ENCODE assay signal across 22 cellular contexts in the genomic region with DNA sequence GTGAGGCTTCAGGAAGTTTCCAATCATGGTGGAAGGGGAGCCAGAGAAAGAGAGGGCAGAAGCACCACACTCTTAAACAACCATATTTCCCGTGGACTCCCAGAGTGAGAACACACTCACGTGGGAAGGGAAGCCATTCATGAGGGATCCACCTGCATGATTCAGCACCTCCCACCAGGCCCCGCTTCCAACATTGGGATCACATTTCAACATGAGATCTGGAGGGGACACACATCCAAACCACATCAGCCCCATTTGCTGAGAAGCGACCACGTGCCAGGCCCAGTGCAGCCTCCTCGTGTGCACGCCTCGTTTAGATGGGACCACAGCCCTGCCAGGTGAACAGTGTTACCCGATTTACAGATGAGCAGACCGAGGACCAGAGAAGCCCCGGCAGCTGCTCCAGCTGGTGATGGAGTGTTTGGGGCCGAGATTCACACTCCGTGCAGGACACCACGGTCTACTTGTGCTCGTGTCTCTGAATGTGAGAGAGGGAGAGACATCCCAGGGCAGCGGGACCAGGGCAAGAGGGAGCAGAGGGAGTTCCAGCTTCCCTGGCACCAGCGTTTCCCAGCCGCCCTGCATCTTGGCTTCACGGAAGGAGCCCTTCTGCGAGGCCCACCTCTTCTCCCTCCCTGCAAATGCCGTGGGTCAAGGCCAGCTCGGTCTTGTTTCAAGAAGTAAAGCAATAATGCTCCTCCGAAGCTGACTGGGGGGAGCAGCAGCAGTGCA.
A peak's percentile ranks its signal among the peaks of the same experiment; 100 is the strongest.
DNase-seq lines count a peak whose midpoint lies in the region; ATAC-seq and TF ChIP-seq lines count a peak whose summit lies in the region.
"Had no signal": no experiment of that assay in that cellular context is flagged by ENCODE, and none has a peak within 500 bp of the region (broad histone marks: within the 10 kb centered on the region; RNA-seq: fewer than 3 reads in every experiment).

No MANE protein-coding gene starts in this region.

- no peaks in the 10 kb centered on the region for H3K9me3 Mint-ChIP-seq in activated T-cell treated with anti-CD3 and anti-CD28 coated beads, Interleukin-2, amount 50 U/mL, for 4 hours
- no peaks in the 10 kb centered on the region for H3K9me3 Mint-ChIP-seq in endodermal cell
- H3K9me3 Mint-ChIP-seq: CD8-positive, alpha-beta memory T cell had no signal

- H3K4me3 ChIP-seq in H7 (ENCODE audit: insufficient read depth, low read depth, low read length): no peak overlapping the region
- no peak overlapping the region for H3K4me3 ChIP-seq in endodermal cell (ENCODE audit: low read length)
- H3K4me3 ChIP-seq: SJSA1 had no signal

- no peaks in the 10 kb centered on the region for H3K4me1 Mint-ChIP-seq in activated T-cell treated with anti-CD3 and anti-CD28 coated beads, Interleukin-2, amount 50 U/mL, for 4 hours (ENCODE audit: low read depth)
- H3K4me1 Mint-ChIP-seq in endodermal cell: peaks cover 1% of the 10 kb centered on the region
- H3K4me1 Mint-ChIP-seq: CD8-positive, alpha-beta memory T cell had no signal

- intact Hi-C loops in sciatic nerve (cut with DNase I): no loop called here

- no peaks in the 10 kb centered on the region for H3K9me3 ChIP-seq in endodermal cell (ENCODE audit: control insufficient read depth, low read length)
- H3K9me3 ChIP-seq: SJSA1 had no signal

- WGBS in endodermal cell (ENCODE audit: insufficient coverage in 1 of 2, insufficient read length in 1 of 2), 2 experiments: 92 to 93% methylated on average over 18 to 23 of the region's 23 CpGs

- ATAC-seq in activated T-cell treated with anti-CD3 and anti-CD28 coated beads, Interleukin-2, amount 50 U/mL, for 4 hours: no peak
- no peak for ATAC-seq in sciatic nerve
- ATAC-seq in HG03565 (IDR thresholded peaks at IDR 0.05; ENCODE audit: unreplicated experiment): no peak
- ATAC-seq: HepG2 had no signal

- no peak for TF ChIP-seq CTCF in endodermal cell (conservative IDR thresholded peaks at IDR 0.05)

- no peaks in the 10 kb centered on the region for H3K27me3 ChIP-seq in H7 (ENCODE audit: control insufficient read depth, insufficient read depth, low read length)
- no peaks in the 10 kb centered on the region for H3K27me3 ChIP-seq in endodermal cell (ENCODE audit: control insufficient read depth, insufficient read depth, low read length, poor library complexity, severe bottlenecking)
- H3K27me3 ChIP-seq: SJSA1 had no signal

- no peaks in the 10 kb centered on the region for H3K4me1 ChIP-seq in endodermal cell (ENCODE audit: control insufficient read depth, insufficient read depth, low read length)
- H3K4me1 ChIP-seq: SJSA1 had no signal

- H3K9ac ChIP-seq in endodermal cell (ENCODE audit: extremely low read depth, low read length, poor library complexity, severe bottlenecking): no peak overlapping the region

- no peaks in the 10 kb centered on the region for H3K36me3 ChIP-seq in H7 (replicated peaks; ENCODE audit: control insufficient read depth, insufficient read depth, low read length)
- H3K36me3 ChIP-seq in endodermal cell (ENCODE audit: control insufficient read depth, insufficient read depth, low read length): no peaks in the 10 kb centered on the region
- H3K36me3 ChIP-seq: SJSA1 had no signal

- peaks cover 4% of the 10 kb centered on the region for H3K27me3 Mint-ChIP-seq in activated T-cell treated with anti-CD3 and anti-CD28 coated beads, Interleukin-2, amount 50 U/mL, for 4 hours (ENCODE audit: low read depth)
- peaks cover 4% of the 10 kb centered on the region for H3K27me3 Mint-ChIP-seq in endodermal cell (ENCODE audit: insufficient read depth)

- H3K27ac Mint-ChIP-seq in endodermal cell: no peak overlapping the region

- peak; percentile 2 for DNase-seq in activated T-cell treated with anti-CD3 and anti-CD28 coated beads, Interleukin-2, amount 50 U/mL, for 1 hour
- DNase-seq in activated T-cell treated with anti-CD3 and anti-CD28 coated beads, Interleukin-2, amount 50 U/mL, for 4 hours: no peak
- DNase-seq in H7 (peak; percentile 30), endodermal cell (peak; percentile 30), sciatic nerve (ENCODE audit: low spot score) (peak; percentile 39), T-helper 2 cell (no peak)
- DNase-seq: Calu3, DMS153, KG1, NCI-H1092, NCI-H1436, NCI-H187 treated with DMSO at 0.1 percent for 48 hours, NCI-H2107, NCI-H446 treated with DMSO at 0.1 percent for 48 hours, NCI-H526 treated with DMSO at 0.1 percent for 48 hours, OCI-M1 had no signal

- no peak overlapping the region for H3K27ac ChIP-seq in endodermal cell (ENCODE audit: low read depth, low read length)
- H3K27ac ChIP-seq: C4-2B, HL-60, SJSA1 had no signal

- no peak overlapping the region for H3K4me3 Mint-ChIP-seq in activated T-cell treated with anti-CD3 and anti-CD28 coated beads, Interleukin-2, amount 50 U/mL, for 4 hours
- no peak overlapping the region for H3K4me3 Mint-ChIP-seq in endodermal cell

- H3K36me3 Mint-ChIP-seq in activated T-cell treated with anti-CD3 and anti-CD28 coated beads, Interleukin-2, amount 50 U/mL, for 4 hours (ENCODE audit: insufficient read depth): no peaks in the 10 kb centered on the region
- no peaks in the 10 kb centered on the region for H3K36me3 Mint-ChIP-seq in endodermal cell (ENCODE audit: low read depth)
- H3K36me3 Mint-ChIP-seq: CD8-positive, alpha-beta memory T cell had no signal

Comparison
In these comparisons a context has a peak if more than half of its experiments do, and no peak if none do; other contexts are left out.
1. DNase-seq: peak in activated T-cell treated with anti-CD3 and anti-CD28 coated beads, Interleukin-2, amount 50 U/mL, for 1 hour (single experiment), H7 (single experiment), endodermal cell (single experiment) and sciatic nerve (single experiment); none in activated T-cell treated with anti-CD3 and anti-CD28 coated beads, Interleukin-2, amount 50 U/mL, for 4 hours (single experiment) and T-helper 2 cell (0 of 5).